8 cellular contexts compared by ENCODE assay signal in genomic region chr22:37674951-37675929, GRCh38. TPM values are rescaled to one million over a fixed set of nuclear protein-coding genes. Genes with fewer than 3 reads are reported as not detected.
DNase-seq lines count a peak whose midpoint lies in the region; ATAC-seq and TF ChIP-seq lines count a peak whose summit lies in the region.

Gene LGALS1 (plus strand): TSS chr22:37675636. CDS start chr22:37675703, 67 bp downstream.

- H3K27me3 Mint-ChIP-seq in activated T-cell treated with anti-CD3 and anti-CD28 coated beads, Interleukin-2, amount 50 U/mL, for 24 hours = no peaks in the 10 kb centered on the region
- H3K27me3 Mint-ChIP-seq in stimulated activated naive CD8-positive, alpha-beta T cell treated with anti-CD3 and anti-CD28 coated beads, Interleukin-15, amount 100 ng/mL, for 72 hours = no peaks in the 10 kb centered on the region

- H3K9ac ChIP-seq in NT2/D1 (ENCODE audit: insufficient read length, low read depth) = peak within 1 kb of the TSS; percentile 72

- H3K4me1 ChIP-seq in NT2/D1 (ENCODE audit: insufficient read depth, insufficient read length) = peaks cover 7% of the 10 kb centered on the region
- peaks cover 44% of the 10 kb centered on the region for H3K4me1 ChIP-seq in mucosa of descending colon (ENCODE audit: low read depth)

- no peaks in the 10 kb centered on the region for H3K27me3 ChIP-seq in NT2/D1 (ENCODE audit: insufficient read depth, insufficient read length)

- H3K36me3 ChIP-seq in NT2/D1 (ENCODE audit: insufficient read depth, insufficient read length, low read length) (peaks cover 18% of the 10 kb centered on the region), mucosa of descending colon (ENCODE audit: low read depth) (peaks cover 3% of the 10 kb centered on the region)

- TF ChIP-seq POLR2A in erythroblast (IDR thresholded peaks at IDR 0.05; ENCODE audit: low read length) = peak; percentile 20

- H3K4me3 ChIP-seq in NT2/D1 (ENCODE audit: insufficient read length, low read depth) (peak within 1 kb of the TSS; percentile 47), mucosa of descending colon (peak within 1 kb of the TSS; percentile 17)

- peak; percentile 37 for DNase-seq in activated CD4-positive, alpha-beta T cell treated with anti-CD3 and anti-CD28 coated beads for 1 hour
- no peak for DNase-seq in activated CD4-positive, alpha-beta T cell treated with anti-CD3 and anti-CD28 coated beads, Interleukin-2, amount 50 U/mL, for 4 hours
- DNase-seq in NT2/D1 (ENCODE audit: low read depth, low spot score) = no peak
- peak; percentile 73 for DNase-seq in activated T-cell treated with anti-CD3 and anti-CD28 coated beads, Interleukin-2, amount 50 U/mL, for 24 hours
- peak; percentile 85 to 86 for DNase-seq in erythroblast (lab: John Stamatoyannopoulos, UW)
- peak; percentile 89 to 96 (median 94) for DNase-seq in mucosa of descending colon
- DNase-seq in stimulated activated naive CD8-positive, alpha-beta T cell treated with anti-CD3 and anti-CD28 coated beads, Interleukin-15, amount 100 ng/mL, for 72 hours = peak; percentile 70 to 81

- ATAC-seq in HG03097 (IDR thresholded peaks at IDR 0.05; ENCODE audit: low FRiP score, unreplicated experiment) (peak; percentile 31), mucosa of descending colon (peak; percentile 85)
- peak; percentile 66 for ATAC-seq in stimulated activated naive CD8-positive, alpha-beta T cell treated with anti-CD3 and anti-CD28 coated beads, Interleukin-15, amount 100 ng/mL, for 72 hours

- H3K9me3 ChIP-seq in NT2/D1 (ENCODE audit: insufficient read depth, low read length) (no peaks in the 10 kb centered on the region), mucosa of descending colon (no peaks in the 10 kb centered on the region)

- peak within 1 kb of the TSS; percentile 93 for H3K27ac Mint-ChIP-seq in activated T-cell treated with anti-CD3 and anti-CD28 coated beads, Interleukin-2, amount 50 U/mL, for 24 hours
- H3K27ac Mint-ChIP-seq in stimulated activated naive CD8-positive, alpha-beta T cell treated with anti-CD3 and anti-CD28 coated beads, Interleukin-15, amount 100 ng/mL, for 72 hours = peak within 1 kb of the TSS; percentile 87 to 90

- H3K36me3 Mint-ChIP-seq in activated T-cell treated with anti-CD3 and anti-CD28 coated beads, Interleukin-2, amount 50 U/mL, for 24 hours (ENCODE audit: low read depth) = peaks cover 5% of the 10 kb centered on the region

- H3K4me1 Mint-ChIP-seq in activated T-cell treated with anti-CD3 and anti-CD28 coated beads, Interleukin-2, amount 50 U/mL, for 24 hours (ENCODE audit: low read depth) = peaks cover 67% of the 10 kb centered on the region
- H3K4me1 Mint-ChIP-seq in stimulated activated naive CD8-positive, alpha-beta T cell treated with anti-CD3 and anti-CD28 coated beads, Interleukin-15, amount 100 ng/mL, for 72 hours = peaks cover 82% of the 10 kb centered on the region

- intact Hi-C loops in mucosa of descending colon (cut with DNase I, micrococcal nuclease) = no loop called here

- TF ChIP-seq CTCF in mucosa of descending colon (IDR thresholded peaks at IDR 0.05) = peak; percentile 10

- peak within 1 kb of the TSS; percentile 79 for H3K4me3 Mint-ChIP-seq in activated T-cell treated with anti-CD3 and anti-CD28 coated beads, Interleukin-2, amount 50 U/mL, for 24 hours
- peak within 1 kb of the TSS; percentile 83 to 93 for H3K4me3 Mint-ChIP-seq in stimulated activated naive CD8-positive, alpha-beta T cell treated with anti-CD3 and anti-CD28 coated beads, Interleukin-15, amount 100 ng/mL, for 72 hours

- no peaks in the 10 kb centered on the region for H3K9me3 Mint-ChIP-seq in activated T-cell treated with anti-CD3 and anti-CD28 coated beads, Interleukin-2, amount 50 U/mL, for 24 hours
- no peaks in the 10 kb centered on the region for H3K9me3 Mint-ChIP-seq in stimulated activated naive CD8-positive, alpha-beta T cell treated with anti-CD3 and anti-CD28 coated beads, Interleukin-15, amount 100 ng/mL, for 72 hours

RNA-seq across cellular contexts. Expression of gene LGALS1, which starts in this region (rescaled TPM):
- total RNA-seq in mucosa of descending colon = 100 to 1,000 TPM in 2 of 3 donors, 10 to 100 TPM in 1; 54.6 to 376 (median 150) TPM

Comparison
In these comparisons a context has a peak if more than half of its experiments do, and no peak if none do; other contexts are left out.
1. DNase-seq: peak in activated CD4-positive, alpha-beta T cell treated with anti-CD3 and anti-CD28 coated beads for 1 hour (single experiment), activated T-cell treated with anti-CD3 and anti-CD28 coated beads, Interleukin-2, amount 50 U/mL, for 24 hours (single experiment), erythroblast (2 of 2), mucosa of descending colon (3 of 3) and stimulated activated naive CD8-positive, alpha-beta T cell treated with anti-CD3 and anti-CD28 coated beads, Interleukin-15, amount 100 ng/mL, for 72 hours (2 of 2); none in activated CD4-positive, alpha-beta T cell treated with anti-CD3 and anti-CD28 coated beads, Interleukin-2, amount 50 U/mL, for 4 hours (0 of 2) and NT2/D1 (single experiment).
2. ATAC-seq: peak in every context shown above with its lines; median percentile 85 in mucosa of descending colon; 66 in stimulated activated naive CD8-positive, alpha-beta T cell treated with anti-CD3 and anti-CD28 coated beads, Interleukin-15, amount 100 ng/mL, for 72 hours; 31 in HG03097.